In genomic region chr4:76997454-76997853, GRCh38 we compare ENCODE assay signal across 17 cellular contexts. TPM values are rescaled to one million over a fixed set of nuclear protein-coding genes. Genes with fewer than 3 reads are reported as not detected.
DNase-seq lines count a peak whose midpoint lies in the region; ATAC-seq and TF ChIP-seq lines count a peak whose summit lies in the region.
"Had no signal": no experiment of that assay in that cellular context is flagged by ENCODE, and none has a peak within 500 bp of the region (broad histone marks: within the 10 kb centered on the region; RNA-seq: fewer than 3 reads in every experiment).

No MANE protein-coding gene starts in this region.

- H3K27me3 Mint-ChIP-seq in glutamatergic neuron (ENCODE audit: unreplicated experiment): peaks cover 2% of the 10 kb centered on the region
- H3K27me3 Mint-ChIP-seq in activated CD4-positive, alpha-beta memory T cell treated with anti-CD3 and anti-CD28 coated beads, Interleukin-2, amount 10 ng/mL, durations not matched to agents 7 days and 5 days: peaks cover 16% of the 10 kb centered on the region

- POLR2A ChIA-PET in activated CD4-positive, alpha-beta memory T cell treated with anti-CD3 and anti-CD28 coated beads, Interleukin-2, amount 10 ng/mL, durations not matched to agents 7 days and 5 days (lab: Charles Lee): no interaction called here

- TF ChIP-seq CTCF in glutamatergic neuron (IDR thresholded peaks at IDR 0.05; ENCODE audit: partially characterized antibody, unreplicated experiment): no peak

- CTCF ChIA-PET in activated CD4-positive, alpha-beta memory T cell treated with anti-CD3 and anti-CD28 coated beads, Interleukin-2, amount 10 ng/mL, durations not matched to agents 7 days and 5 days (lab: Charles Lee): no interaction called here

- H3K27ac Mint-ChIP-seq in glutamatergic neuron (ENCODE audit: unreplicated experiment): peak overlapping the region; percentile 93
- no peak overlapping the region for H3K27ac Mint-ChIP-seq in activated CD4-positive, alpha-beta memory T cell treated with anti-CD3 and anti-CD28 coated beads, Interleukin-2, amount 10 ng/mL, durations not matched to agents 7 days and 5 days

- peaks cover 52% of the 10 kb centered on the region for H3K4me1 Mint-ChIP-seq in glutamatergic neuron (ENCODE audit: low read depth, unreplicated experiment)
- peaks cover 24% of the 10 kb centered on the region for H3K4me1 Mint-ChIP-seq in activated CD4-positive, alpha-beta memory T cell treated with anti-CD3 and anti-CD28 coated beads, Interleukin-2, amount 10 ng/mL, durations not matched to agents 7 days and 5 days

- DNase-seq in Right ventricle myocardium superior: no peak
- DNase-seq in left cardiac atrium: no peak
- peak; percentile 59 for DNase-seq in astrocyte of the hippocampus (ENCODE audit: low read depth, low spot score)
- DNase-seq in glutamatergic neuron: no peak
- no peak for DNase-seq in NCI-H2029 treated with DMSO at 0.1 percent for 48 hours (lab: John Stamatoyannopoulos, UW)
- no peak for DNase-seq in DMS 273 treated with DMSO at 0.1 percent for 48 hours (lab: John Stamatoyannopoulos, UW)
- no peak for DNase-seq in activated CD4-positive, alpha-beta memory T cell treated with anti-CD3 and anti-CD28 coated beads, Interleukin-2, amount 10 ng/mL, durations not matched to agents 7 days and 5 days
- no peak for DNase-seq in NCI-H128 (lab: John Stamatoyannopoulos, UW; ENCODE audit: unreplicated experiment)
- DNase-seq: COR-L47, DMS79 treated with DMSO at 0.1 percent for 48 hours, GDM1, KBM-7, NCI-H1092, NCI-H1694, Peyer's patch, SHP77 treated with DMSO at 0.1 percent for 48 hours had no signal

- H3K4me3 Mint-ChIP-seq in glutamatergic neuron (ENCODE audit: unreplicated experiment): peak overlapping the region; percentile 50
- H3K4me3 Mint-ChIP-seq in activated CD4-positive, alpha-beta memory T cell treated with anti-CD3 and anti-CD28 coated beads, Interleukin-2, amount 10 ng/mL, durations not matched to agents 7 days and 5 days: no peak overlapping the region
- H3K4me3 Mint-ChIP-seq: CD14-positive monocyte had no signal

- ATAC-seq in Right ventricle myocardium superior (ENCODE audit: poor library complexity) (peak; percentile 28), left cardiac atrium (no peak)

- peaks cover 9% of the 10 kb centered on the region for H3K9me3 Mint-ChIP-seq in glutamatergic neuron (ENCODE audit: unreplicated experiment)
- peaks cover 4% of the 10 kb centered on the region for H3K9me3 Mint-ChIP-seq in activated CD4-positive, alpha-beta memory T cell treated with anti-CD3 and anti-CD28 coated beads, Interleukin-2, amount 10 ng/mL, durations not matched to agents 7 days and 5 days

- intact Hi-C loops in Right ventricle myocardium superior (cut with DNase I): no loop called here
- intact Hi-C loops in left cardiac atrium (cut with DNase I): no loop called here

- H3K36me3 Mint-ChIP-seq in glutamatergic neuron (ENCODE audit: unreplicated experiment): peaks cover 5% of the 10 kb centered on the region
- H3K36me3 Mint-ChIP-seq in activated CD4-positive, alpha-beta memory T cell treated with anti-CD3 and anti-CD28 coated beads, Interleukin-2, amount 10 ng/mL, durations not matched to agents 7 days and 5 days (ENCODE audit: low read depth): peaks cover 17% of the 10 kb centered on the region

RNA-seq across cellular contexts. Expression of gene SEPTIN11, which starts 47.9 kb away (rescaled TPM):
- total RNA-seq in Right ventricle myocardium superior (25.4 TPM), left cardiac atrium (10 to 100 TPM; 59.6 to 65.6 TPM), glutamatergic neuron (ENCODE audit: unreplicated experiment) (422 TPM)
- 10 to 100 TPM; 21.4 to 23.3 TPM for total RNA-seq in activated CD4-positive, alpha-beta memory T cell treated with anti-CD3 and anti-CD28 coated beads, Interleukin-2, amount 10 ng/mL, durations not matched to agents 7 days and 5 days
